1 cellular context compared by ENCODE assay signal in genomic region chr7:65006094-65006992, GRCh38.
TF ChIP-seq lines count a peak whose summit lies in the region.

Gene ERV3-1 (minus strand): TSS chr7:65006687. CDS start chr7:64993026, 13,661 bp downstream.

TF ChIP-seq in HepG2, 621 proteins besides CTCF, POLR2A, EP300 and RAD21 (continued from another document and continues in another):
- TF ChIP-seq PAWR (CRISPR knock-in tag; IDR thresholded peaks at IDR 0.05; ENCODE audit: borderline replicate concordance) (no peak), TEAD2 (CRISPR knock-in tag; IDR thresholded peaks at IDR 0.05) (no peak), ISX (CRISPR knock-in tag; conservative IDR thresholded peaks at IDR 0.05) (0 out of 2 replicates have a peak, but pooled peaks have one; percentile 63), TBP (CRISPR knock-in tag; IDR thresholded peaks at IDR 0.05) (no peak), ZNF563 (CRISPR knock-in tag; IDR thresholded peaks at IDR 0.05) (no peak), BORCS8-MEF2B (CRISPR knock-in tag; IDR thresholded peaks at IDR 0.05) (peak; percentile 66; the same call in 1 of the 2 replicates), ZNF362 (CRISPR knock-in tag; IDR thresholded peaks at IDR 0.05; ENCODE audit: borderline replicate concordance) (peak; percentile 35; the same call in 1 of the 2 replicates), ZNF773 (CRISPR knock-in tag; IDR thresholded peaks at IDR 0.05; ENCODE audit: borderline replicate concordance) (no peak; the same call in 1 of the 2 replicates), HHEX (CRISPR knock-in tag; IDR thresholded peaks at IDR 0.05) (no peak), ZKSCAN8 (CRISPR knock-in tag; IDR thresholded peaks at IDR 0.05; ENCODE audit: borderline replicate concordance) (no peak), ARNTL (CRISPR knock-in tag; IDR thresholded peaks at IDR 0.05) (peak; percentile 63), TP53 (CRISPR knock-in tag; conservative IDR thresholded peaks at IDR 0.05) (peak; percentile 77; the same call in 1 of the 2 replicates), POLR2AphosphoS2 (IDR thresholded peaks at IDR 0.05; ENCODE audit: low read depth, low read length) (no peak), ZNF839 (CRISPR knock-in tag; IDR thresholded peaks at IDR 0.05; ENCODE audit: borderline replicate concordance) (peak; percentile 41; the same call in 1 of the 2 replicates), USF2 (IDR thresholded peaks at IDR 0.05; ENCODE audit: low read depth, low read length) (no peak), USF2 (CRISPR knock-in tag; IDR thresholded peaks at IDR 0.05; ENCODE audit: borderline replicate concordance) (no peak), ZC3H13 (CRISPR knock-in tag; IDR thresholded peaks at IDR 0.05) (peak; percentile 78; the same call in 1 of the 2 replicates), NFE2L2 (IDR thresholded peaks at IDR 0.05; ENCODE audit: low read length) (no peak), NBN (conservative IDR thresholded peaks at IDR 0.05) (no peak), ARID2 (CRISPR knock-in tag; IDR thresholded peaks at IDR 0.05; ENCODE audit: borderline replicate concordance) (no peak), POGK (CRISPR knock-in tag; conservative IDR thresholded peaks at IDR 0.05) (peak; percentile 62; the same call in 1 of the 2 replicates), SNRNP70 (IDR thresholded peaks at IDR 0.05; ENCODE audit: low read depth, low read length) (no peak), SP4 (CRISPR knock-in tag; IDR thresholded peaks at IDR 0.05) (peak; percentile 79), THYN1 (CRISPR knock-in tag; IDR thresholded peaks at IDR 0.05; ENCODE audit: borderline replicate concordance, low read depth) (no peak), MTF2 (CRISPR knock-in tag; IDR thresholded peaks at IDR 0.05; ENCODE audit: borderline replicate concordance) (no peak), BHLHE40 (IDR thresholded peaks at IDR 0.05; ENCODE audit: low read length) (no peak), IKZF5 (CRISPR knock-in tag; IDR thresholded peaks at IDR 0.05) (peak; percentile 90), SALL2 (CRISPR knock-in tag; IDR thresholded peaks at IDR 0.05) (peak; percentile 82), SRY (CRISPR knock-in tag; IDR thresholded peaks at IDR 0.05) (0 out of 2 replicates have a peak, but pooled peaks have one; percentile 79), NFE2 (CRISPR knock-in tag; IDR thresholded peaks at IDR 0.05) (no peak), REL (CRISPR knock-in tag; conservative IDR thresholded peaks at IDR 0.05) (no peak), GABPB1 (CRISPR knock-in tag; IDR thresholded peaks at IDR 0.05) (peak; percentile 72), BRD4 (CRISPR knock-in tag; IDR thresholded peaks at IDR 0.05) (peak; percentile 86), SMAD1 (CRISPR knock-in tag; IDR thresholded peaks at IDR 0.05; ENCODE audit: borderline replicate concordance, low read depth) (no peak), ZBTB39 (CRISPR knock-in tag; IDR thresholded peaks at IDR 0.05) (no peak), ZNF691 (CRISPR knock-in tag; IDR thresholded peaks at IDR 0.05; ENCODE audit: borderline replicate concordance, low read depth) (no peak), ZNF724P (CRISPR knock-in tag; IDR thresholded peaks at IDR 0.05; ENCODE audit: borderline replicate concordance) (no peak), NR0B2 (CRISPR knock-in tag; IDR thresholded peaks at IDR 0.05) (0 out of 2 replicates have a peak, but pooled peaks have one; percentile 26), KMT2B (CRISPR knock-in tag; IDR thresholded peaks at IDR 0.05) (no peak; the same call in 1 of the 2 replicates), ZNF605 (CRISPR knock-in tag; IDR thresholded peaks at IDR 0.05) (peak; percentile 89), NFIB (CRISPR knock-in tag; IDR thresholded peaks at IDR 0.05; ENCODE audit: borderline replicate concordance) (no peak), ZSCAN30 (CRISPR knock-in tag; IDR thresholded peaks at IDR 0.05) (0 out of 2 replicates have a peak, but pooled peaks have one; percentile 38), DMAP1 (CRISPR knock-in tag; IDR thresholded peaks at IDR 0.05) (no peak; the same call in 1 of the 2 replicates), TBX3 (IDR thresholded peaks at IDR 0.05; ENCODE audit: borderline replicate concordance) (no peak), SAFB2 (CRISPR knock-in tag; IDR thresholded peaks at IDR 0.05; ENCODE audit: borderline replicate concordance, low read depth) (no peak), ASH2L (IDR thresholded peaks at IDR 0.05; ENCODE audit: insufficient read length, low read depth, low read length) (peak; percentile 52), ZNF205 (CRISPR knock-in tag; IDR thresholded peaks at IDR 0.05) (0 out of 2 replicates have a peak, but pooled peaks have one; percentile 59), ZNF564 (CRISPR knock-in tag; IDR thresholded peaks at IDR 0.05) (no peak), BRF2 (CRISPR knock-in tag; IDR thresholded peaks at IDR 0.05) (no peak), ZMYM4 (CRISPR knock-in tag; IDR thresholded peaks at IDR 0.05) (peak; percentile 93), ZNF180 (CRISPR knock-in tag; IDR thresholded peaks at IDR 0.05; ENCODE audit: borderline replicate concordance, low read depth) (no peak), SP140L (CRISPR knock-in tag; IDR thresholded peaks at IDR 0.05; ENCODE audit: borderline replicate concordance) (no peak), ZNF577 (CRISPR knock-in tag; IDR thresholded peaks at IDR 0.05; ENCODE audit: borderline replicate concordance, low read depth) (no peak), ZGPAT (CRISPR knock-in tag; IDR thresholded peaks at IDR 0.05) (peak; percentile 80; the same call in 1 of the 2 replicates), PAX8 (CRISPR knock-in tag; IDR thresholded peaks at IDR 0.05; ENCODE audit: borderline replicate concordance) (peak; percentile 74; the same call in 1 of the 2 replicates), IRX3 (CRISPR knock-in tag; IDR thresholded peaks at IDR 0.05; ENCODE audit: borderline replicate concordance, low read depth) (no peak), NFKBIZ (CRISPR knock-in tag; IDR thresholded peaks at IDR 0.05) (no peak), ZBTB8A (CRISPR knock-in tag; IDR thresholded peaks at IDR 0.05; ENCODE audit: borderline replicate concordance, low read depth) (no peak), SPEN (CRISPR knock-in tag; IDR thresholded peaks at IDR 0.05; ENCODE audit: low read depth) (peak; percentile 55; the same call in 1 of the 2 replicates), SCMH1 (CRISPR knock-in tag; IDR thresholded peaks at IDR 0.05; ENCODE audit: borderline replicate concordance) (no peak), ZNF674 (CRISPR knock-in tag; IDR thresholded peaks at IDR 0.05; ENCODE audit: low read depth) (0 out of 2 replicates have a peak, but pooled peaks have one; percentile 76), ZNF678 (CRISPR knock-in tag; IDR thresholded peaks at IDR 0.05) (no peak), SMAD3 (CRISPR knock-in tag; IDR thresholded peaks at IDR 0.05) (peak; percentile 71; the same call in 1 of the 2 replicates), SNAI1 (CRISPR knock-in tag; IDR thresholded peaks at IDR 0.05; ENCODE audit: borderline replicate concordance) (no peak), ZBTB42 (CRISPR knock-in tag; IDR thresholded peaks at IDR 0.05) (no peak), ZNF703 (CRISPR knock-in tag; IDR thresholded peaks at IDR 0.05; ENCODE audit: borderline replicate concordance) (no peak), LCORL (IDR thresholded peaks at IDR 0.05) (no peak), LCORL (CRISPR knock-in tag; IDR thresholded peaks at IDR 0.05) (no peak), TOPORS (CRISPR knock-in tag; IDR thresholded peaks at IDR 0.05) (no peak)
